13 cellular contexts compared by ENCODE assay signal in genomic region chr1:178091986-178092745, GRCh38. TPM values are rescaled to one million over a fixed set of nuclear protein-coding genes. Genes with fewer than 3 reads are reported as not detected.
DNase-seq lines count a peak whose midpoint lies in the region; ATAC-seq and TF ChIP-seq lines count a peak whose summit lies in the region.
"Had no signal": no experiment of that assay in that cellular context is flagged by ENCODE, and none has a peak within 500 bp of the region (broad histone marks: within the 10 kb centered on the region; RNA-seq: fewer than 3 reads in every experiment).

No MANE protein-coding gene starts in this region.

- H3K9me3 Mint-ChIP-seq in IgD-negative memory B cell, result peaks cover 2 to 11% (median 4%) of the 10 kb centered on the region in 3 donors

- no peaks in the 10 kb centered on the region for H3K36me3 Mint-ChIP-seq in IgD-negative memory B cell

- no peak for TF ChIP-seq CTCF in AG10803 (conservative IDR thresholded peaks at IDR 0.05; ENCODE audit: low read length)
- no peak for TF ChIP-seq CTCF in choroid plexus epithelial cell (conservative IDR thresholded peaks at IDR 0.05; ENCODE audit: low read depth, low read length)

- 78 to 79% methylated on average over 2 of the region's 3 CpGs for WGBS in mesodermal cell (ENCODE audit: insufficient coverage in 2 of 2), 2 experiments

- peaks cover 23% of the 10 kb centered on the region for H3K4me1 ChIP-seq in mesodermal cell (ENCODE audit: control insufficient read depth, insufficient read depth, low read length, poor library complexity, severe bottlenecking)

- H3K4me3 ChIP-seq in AG10803 (ENCODE audit: low read length) (peak overlapping the region; percentile 89; the same call in 1 of the 2 replicates), choroid plexus epithelial cell (ENCODE audit: low read depth, low read length) (no peak overlapping the region), mesodermal cell (ENCODE audit: extremely low read depth, insufficient read depth, low read length, poor library complexity, severe bottlenecking) (peak overlapping the region; percentile 85)

- H3K9me3 ChIP-seq in mesodermal cell (ENCODE audit: control insufficient read depth, low read length), result no peaks in the 10 kb centered on the region
- H3K9me3 ChIP-seq: gastroesophageal sphincter, suprapubic skin had no signal

- peak overlapping the region in 3 of 4 donors; percentile 55 to 88 (median 85) for H3K4me3 Mint-ChIP-seq in IgD-negative memory B cell

- DNase-seq in AG10803 (ENCODE audit: low read depth) (peak; percentile 88), choroid plexus epithelial cell (ENCODE audit: low read depth) (peak; percentile 63), NCI-H510A (lab: John Stamatoyannopoulos, UW) (no peak), inferior parietal cortex (ENCODE audit: extremely low spot score) (no peak)
- DNase-seq: NCI-H510A treated with DMSO at 0.1 percent for 48 hours; stimulated activated CD4-positive, alpha-beta T cell treated with anti-CD3 and anti-CD28 coated beads, Interleukin-4, amount 100 ng/mL, for 1 hour; SW 1271 had no signal

- peaks cover 45% of the 10 kb centered on the region for H3K27me3 Mint-ChIP-seq in IgD-negative memory B cell

- ATAC-seq in HG02884 (IDR thresholded peaks at IDR 0.05; ENCODE audit: unreplicated experiment) (no peak), HG03442 (IDR thresholded peaks at IDR 0.05; ENCODE audit: unreplicated experiment) (no peak)
- ATAC-seq: gastroesophageal sphincter had no signal

- H3K27ac ChIP-seq in mesodermal cell (ENCODE audit: low read depth, low read length, severe bottlenecking), result peak overlapping the region; percentile 90

- H3K4me1 Mint-ChIP-seq in IgD-negative memory B cell, result peaks cover 7 to 18% (median 8%) of the 10 kb centered on the region in 3 donors

- no peak overlapping the region for H3K27ac Mint-ChIP-seq in IgD-negative memory B cell

- no peaks in the 10 kb centered on the region for H3K36me3 ChIP-seq in mesodermal cell (ENCODE audit: control insufficient read depth, insufficient read depth, low read length)
- H3K36me3 ChIP-seq: gastroesophageal sphincter, suprapubic skin had no signal

RNA-seq across cellular contexts. Expression of gene RASAL2, which starts 1.7 kb away (rescaled TPM):
- 0.09 TPM for polyA plus RNA-seq in IgD-negative memory B cell
- polyA plus RNA-seq in mesodermal cell (2013, experiment 1 of 2), result 12.3 TPM
- 10.3 TPM for polyA plus RNA-seq in mesodermal cell (2013, experiment 2 of 2)

Comparison
In these comparisons a context has a peak if more than half of its experiments do, and no peak if none do; other contexts are left out.
1. DNase-seq: peak in AG10803 (single experiment) and choroid plexus epithelial cell (single experiment); none in NCI-H510A (single experiment) and inferior parietal cortex (single experiment).